Comparison of ENCODE assay signal across 11 cellular contexts in genomic region chr17:32627233-32628008, GRCh38.
DNase-seq lines count a peak whose midpoint lies in the region; ATAC-seq and TF ChIP-seq lines count a peak whose summit lies in the region.
"Had no signal": no experiment of that assay in that cellular context is flagged by ENCODE, and none has a peak within 500 bp of the region (broad histone marks: within the 10 kb centered on the region; RNA-seq: fewer than 3 reads in every experiment).

No MANE protein-coding gene starts in this region.

- no CpG with 5 or more reads among the region's 15 CpGs for WGBS in neuronal stem cell (ENCODE audit: extremely low coverage in 2 of 2, insufficient read length in 2 of 2, insufficient replicate concordance in 1 of 2), 2 donors

- intact Hi-C loops in activated CD8-positive, alpha-beta T cell treated with anti-CD3 and anti-CD28 coated beads for 36 hours (cut with micrococcal nuclease) = no loop called here

- no peak overlapping the region for H4K8ac ChIP-seq in neuronal stem cell (ENCODE audit: low read depth, low read length)

- H3K4me2 ChIP-seq in neuronal stem cell (ENCODE audit: insufficient read depth, low read length, poor library complexity, severe bottlenecking) = peak overlapping the region; percentile 43

- no peak overlapping the region for H3K23ac ChIP-seq in neuronal stem cell (ENCODE audit: low read depth, low read length, poor library complexity)

- CTCF ChIA-PET in HEK293T (lab: Yijun Ruan, JAX) = no interaction called here
- CTCF ChIA-PET in activated CD8-positive, alpha-beta T cell treated with anti-CD3 and anti-CD28 coated beads for 36 hours (lab: Charles Lee) = no interaction called here

- in situ Hi-C loops in GM13977 (cut with MboI; ENCODE audit: low pct_unique_long_range_greater_than_20kb, low sequenced_read_pairs, unreplicated experiment) = no loop called here

- no peak for ATAC-seq in activated CD8-positive, alpha-beta T cell treated with anti-CD3 and anti-CD28 coated beads for 36 hours
- no peak for ATAC-seq in HG03108 (IDR thresholded peaks at IDR 0.05; ENCODE audit: unreplicated experiment)
- ATAC-seq: gastroesophageal sphincter had no signal

- H3K4me1 Mint-ChIP-seq in activated CD8-positive, alpha-beta T cell treated with anti-CD3 and anti-CD28 coated beads for 36 hours (ENCODE audit: low read depth) = no peaks in the 10 kb centered on the region
- H3K4me1 Mint-ChIP-seq: IgD-negative memory B cell had no signal

- H3K4me3 ChIP-seq in epithelial cell of esophagus (ENCODE audit: low read length) (no peak overlapping the region), neuronal stem cell (ENCODE audit: low read length in 2 of 2) (no peak overlapping the region), Peyer's patch (no peak overlapping the region)
- H3K4me3 ChIP-seq: gastroesophageal sphincter had no signal

- H4K91ac ChIP-seq in neuronal stem cell (ENCODE audit: low read depth, low read length, poor library complexity) = no peak overlapping the region

- H3K36me3 ChIP-seq in neuronal stem cell (replicated peaks in 1 of 2; ENCODE audit: control insufficient read depth in 2 of 2, insufficient read depth in 2 of 2, low read length in 2 of 2) = no peaks in the 10 kb centered on the region
- H3K36me3 ChIP-seq in Peyer's patch = peaks cover 0 to 6% (median 0%) of the 10 kb centered on the region in 3 donors

- TF ChIP-seq CTCF in epithelial cell of esophagus (IDR thresholded peaks at IDR 0.05; ENCODE audit: insufficient read depth, low read depth, low read length, missing control alignments) (no peak), GM13977 (IDR thresholded peaks at IDR 0.05; ENCODE audit: extremely low read depth, insufficient read depth, missing control alignments) (no peak), Peyer's patch (IDR thresholded peaks at IDR 0.05) (no peak)
- TF ChIP-seq CTCF in activated CD8-positive, alpha-beta T cell treated with anti-CD3 and anti-CD28 coated beads for 36 hours (IDR thresholded peaks at IDR 0.05) = no peak

- no peak overlapping the region for H3K4me3 Mint-ChIP-seq in activated CD8-positive, alpha-beta T cell treated with anti-CD3 and anti-CD28 coated beads for 36 hours
- H3K4me3 Mint-ChIP-seq: IgD-negative memory B cell; T-helper 1 cell treated with Interleukin-12 subunit alpha and Interleukin-12 subunit beta and Interleukin-4 antibody, amounts not matched to agents 30 μg/mL and 1 μg/mL, for 36 hours had no signal

- H3K14ac ChIP-seq in neuronal stem cell (ENCODE audit: low read length) = no peak overlapping the region

- H3K9ac ChIP-seq in neuronal stem cell (ENCODE audit: low read depth, low read length, poor library complexity) = no peak overlapping the region

- H2BK120ac ChIP-seq in neuronal stem cell (ENCODE audit: low read depth, low read length) = no peak overlapping the region

- H2AK5ac ChIP-seq in neuronal stem cell (ENCODE audit: low read depth, low read length) = no peak overlapping the region

- H2AFZ ChIP-seq in neuronal stem cell (ENCODE audit: low read length) = peak overlapping the region; percentile 30

- H3K27me3 Mint-ChIP-seq in activated CD8-positive, alpha-beta T cell treated with anti-CD3 and anti-CD28 coated beads for 36 hours = no peaks in the 10 kb centered on the region
- H3K27me3 Mint-ChIP-seq: IgD-negative memory B cell had no signal

- POLR2A ChIA-PET in HEK293T (lab: Yijun Ruan, JAX) = no interaction called here
- POLR2A ChIA-PET in activated CD8-positive, alpha-beta T cell treated with anti-CD3 and anti-CD28 coated beads for 36 hours (lab: Charles Lee) = interaction anchor here (1.4 kb wide), 1 partner anchor 59 kb away, joined by 3 read pairs; no protein-coding TSS in a partner anchor

- H3K18ac ChIP-seq in neuronal stem cell (ENCODE audit: low read length) = no peak overlapping the region

- H3K27ac Mint-ChIP-seq in activated CD8-positive, alpha-beta T cell treated with anti-CD3 and anti-CD28 coated beads for 36 hours = no peak overlapping the region
- H3K27ac Mint-ChIP-seq: IgD-negative memory B cell; T-helper 1 cell treated with Interleukin-12 subunit alpha and Interleukin-12 subunit beta and Interleukin-4 antibody, amounts not matched to agents 30 μg/mL and 1 μg/mL, for 36 hours had no signal

- H2BK5ac ChIP-seq in neuronal stem cell (ENCODE audit: low read length) = no peak overlapping the region

- H3K9me3 ChIP-seq in neuronal stem cell (replicated peaks in 1 of 2; ENCODE audit: control insufficient read depth in 2 of 2, insufficient read depth in 1 of 2, low read depth in 1 of 2, low read length in 2 of 2) (no peaks in the 10 kb centered on the region), Peyer's patch (no peaks in the 10 kb centered on the region)
- H3K9me3 ChIP-seq: gastroesophageal sphincter had no signal

- TF ChIP-seq POLR2A in Peyer's patch (IDR thresholded peaks at IDR 0.05) = no peak

- no peaks in the 10 kb centered on the region for H3K36me3 Mint-ChIP-seq in activated CD8-positive, alpha-beta T cell treated with anti-CD3 and anti-CD28 coated beads for 36 hours (ENCODE audit: low read depth)

- H3K4ac ChIP-seq in neuronal stem cell (ENCODE audit: low read length) = no peak overlapping the region

- H3K4me1 ChIP-seq in neuronal stem cell (ENCODE audit: control insufficient read depth in 2 of 2, insufficient read depth in 1 of 2, low read depth in 1 of 2, low read length in 2 of 2) (peaks cover 7 to 15% of the 10 kb centered on the region in 2 donors), Peyer's patch (no peaks in the 10 kb centered on the region)

- H2BK12ac ChIP-seq in neuronal stem cell (ENCODE audit: low read length) = no peak overlapping the region

- H2BK15ac ChIP-seq in neuronal stem cell (ENCODE audit: low read length) = no peak overlapping the region

- no peaks in the 10 kb centered on the region for H3K79me1 ChIP-seq in neuronal stem cell (ENCODE audit: low read depth, low read length)

- DNase-seq in HEK293T (ENCODE audit: extremely low spot score) (peak; percentile 15), NCI-H345 treated with DMSO at 0.1 percent for 48 hours (lab: John Stamatoyannopoulos, UW; ENCODE audit: unreplicated experiment) (peak; percentile 89), epithelial cell of esophagus (ENCODE audit: low read depth) (peak; percentile 24), neuronal stem cell (ENCODE audit: low spot score) (peak; percentile 58), GM13977 (ENCODE audit: low spot score) (no peak), Peyer's patch (no peak)
- DNase-seq in activated CD8-positive, alpha-beta T cell treated with anti-CD3 and anti-CD28 coated beads for 36 hours = no peak

- H3K27ac ChIP-seq in neuronal stem cell (replicated peaks; ENCODE audit: low read length) (no peak overlapping the region), Peyer's patch (no peak overlapping the region)
- H3K27ac ChIP-seq: gastroesophageal sphincter had no signal

- peaks cover 0 to 2% (median 0%) of the 10 kb centered on the region in 3 experiments for H3K27me3 ChIP-seq in neuronal stem cell (ENCODE audit: control insufficient read depth in 3 of 3, insufficient read depth in 3 of 3, low read depth in 1 of 3, low read length in 3 of 3)
- no peaks in the 10 kb centered on the region for H3K27me3 ChIP-seq in Peyer's patch
- H3K27me3 ChIP-seq: gastroesophageal sphincter had no signal

- no peaks in the 10 kb centered on the region for H3K9me3 Mint-ChIP-seq in activated CD8-positive, alpha-beta T cell treated with anti-CD3 and anti-CD28 coated beads for 36 hours
- H3K9me3 Mint-ChIP-seq: IgD-negative memory B cell; T-helper 1 cell treated with Interleukin-12 subunit alpha and Interleukin-12 subunit beta and Interleukin-4 antibody, amounts not matched to agents 30 μg/mL and 1 μg/mL, for 36 hours had no signal

TF ChIP-seq in HEK293T, 16 proteins besides CTCF, POLR2A, EP300 and RAD21:
- TF ChIP-seq HDGF (IDR thresholded peaks at IDR 0.05; ENCODE audit: borderline replicate concordance) = no peak
- no peak for TF ChIP-seq LEF1 (IDR thresholded peaks at IDR 0.05; ENCODE audit: borderline replicate concordance)
- TF ChIP-seq ELF4 (IDR thresholded peaks at IDR 0.05) = no peak
- TF ChIP-seq TARDBP (IDR thresholded peaks at IDR 0.05) = no peak
- TF ChIP-seq SUZ12 (IDR thresholded peaks at IDR 0.05) = no peak
- TF ChIP-seq PKNOX1 (IDR thresholded peaks at IDR 0.05) = no peak
- no peak for TF ChIP-seq SP1 (IDR thresholded peaks at IDR 0.05)
- no peak for TF ChIP-seq CTBP1 (IDR thresholded peaks at IDR 0.05; ENCODE audit: borderline replicate concordance)
- no peak for TF ChIP-seq ZNF384 (IDR thresholded peaks at IDR 0.05)
- no peak for TF ChIP-seq FOXA1 (IDR thresholded peaks at IDR 0.05)
- no peak for TF ChIP-seq BHLHE40 (IDR thresholded peaks at IDR 0.05; ENCODE audit: borderline replicate concordance)
- no peak for TF ChIP-seq FOXM1 (IDR thresholded peaks at IDR 0.05; ENCODE audit: borderline replicate concordance)
- no peak for TF ChIP-seq NFRKB (IDR thresholded peaks at IDR 0.05)

Comparison
In these comparisons a context has a peak if more than half of its experiments do, and no peak if none do; other contexts are left out.
1. DNase-seq: peak in HEK293T (single experiment), NCI-H345 treated with DMSO at 0.1 percent for 48 hours (single experiment), epithelial cell of esophagus (single experiment) and neuronal stem cell (single experiment); none in activated CD8-positive, alpha-beta T cell treated with anti-CD3 and anti-CD28 coated beads for 36 hours (single experiment), GM13977 (single experiment) and Peyer's patch (0 of 3).